Comparison of ENCODE assay signal across 15 cellular contexts in the genomic region with DNA sequence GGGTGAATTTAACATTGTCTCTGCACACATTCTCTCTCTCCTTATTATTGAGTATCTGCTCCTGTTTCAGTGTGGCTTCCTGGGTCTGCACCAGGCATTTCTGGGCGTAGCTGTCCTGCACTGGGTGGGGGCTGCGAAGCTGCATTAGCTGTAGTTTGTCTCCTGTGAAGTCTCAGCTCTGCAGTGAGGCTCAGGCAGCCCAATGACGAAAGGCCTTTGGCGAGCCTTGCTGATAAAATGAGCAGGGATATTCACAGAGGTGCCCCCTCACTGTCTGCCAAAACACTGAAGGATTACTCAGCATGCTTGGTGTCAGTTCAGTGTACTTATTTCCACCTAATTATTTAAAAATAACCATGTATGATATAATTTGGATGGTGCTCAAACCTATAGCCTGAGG.
DNase-seq lines count a peak whose midpoint lies in the region; ATAC-seq, FAIRE-seq and TF ChIP-seq lines count a peak whose summit lies in the region.
"Had no signal": no experiment of that assay in that cellular context is flagged by ENCODE, and none has a peak within 500 bp of the region (broad histone marks: within the 10 kb centered on the region; RNA-seq: fewer than 3 reads in every experiment).

No MANE protein-coding gene starts in this region.

- H3K27ac ChIP-seq in K562 (ENCODE audit: extremely low read depth, low read depth, low read length) (no peak overlapping the region), heart right ventricle (peak overlapping the region; percentile 50 to 86 (median 77)), neuronal stem cell (replicated peaks; ENCODE audit: low read length) (no peak overlapping the region)
- H3K27ac ChIP-seq: lower lobe of right lung, upper lobe of right lung had no signal

- no TSS peak for BruUV-seq in K562 (replicated peaks; lab: Mats Ljungman, UMichigan)

- no peak overlapping the region for H3K4ac ChIP-seq in neuronal stem cell (ENCODE audit: low read length)

- peak; percentile 20 for DNase-seq in EH (ENCODE audit: low read depth)
- no peak for DNase-seq in K562 (ENCODE audit: extremely low read depth in 1 of 4, low spot score in 3 of 4)
- DNase-seq in heart right ventricle, result peak; percentile 55 to 67
- no peak for DNase-seq in neuronal stem cell (ENCODE audit: low spot score)
- no peak for DNase-seq in mucosa of descending colon
- no peak for DNase-seq in NCI-H345 treated with DMSO at 0.1 percent for 48 hours (lab: John Stamatoyannopoulos, UW; ENCODE audit: unreplicated experiment)
- no peak for DNase-seq in COR-L47 (lab: John Stamatoyannopoulos, UW)
- DNase-seq in activated CD4-positive, alpha-beta T cell treated with anti-CD3 and anti-CD28 coated beads for 1 hour, result no peak
- DNase-seq: activated CD4-positive, CD25-positive, alpha-beta regulatory T cell; CD4-positive, alpha-beta T cell; DND-41; lower lobe of right lung; NCI-H146; T-helper 17 cell; upper lobe of right lung had no signal

- WGBS in K562 (ENCODE audit: insufficient coverage, low coverage, missing lambda C conversion rate), result 1% methylated on average over 4 of the region's 4 CpGs
- 27 to 45% methylated on average over 4 of the region's 4 CpGs for WGBS in heart right ventricle, 2 donors
- WGBS in neuronal stem cell (ENCODE audit: extremely low coverage in 2 of 2, insufficient read length in 2 of 2, insufficient replicate concordance in 1 of 2), 2 donors, result no CpG with 5 or more reads among the region's 4 CpGs

- in situ Hi-C loops in K562 (cut with MboI), result no loop called here

- H3K9ac ChIP-seq in K562 (ENCODE audit: insufficient read depth in 1 of 2, low read depth in 2 of 2, low read length in 2 of 2) (no peak overlapping the region), neuronal stem cell (ENCODE audit: low read depth, low read length, poor library complexity) (no peak overlapping the region)

- intact Hi-C loops in K562 (cut with micrococcal nuclease), result no loop called here
- intact Hi-C loops in heart right ventricle (cut with DNase I), result loop anchor here in 1 of 10 donors (5.0 kb wide), 1 partner anchor 37 kb away; no protein-coding TSS in a partner anchor
- intact Hi-C loops in mucosa of descending colon (cut with DNase I, micrococcal nuclease), result no loop called here

- H3K9me3 ChIP-seq in K562 (replicated peaks; ENCODE audit: control insufficient read depth, insufficient read depth, low read depth, low read length) (no peaks in the 10 kb centered on the region), heart right ventricle (no peaks in the 10 kb centered on the region), neuronal stem cell (replicated peaks in 1 of 2; ENCODE audit: control insufficient read depth in 2 of 2, insufficient read depth in 1 of 2, low read depth in 1 of 2, low read length in 2 of 2) (no peaks in the 10 kb centered on the region), mucosa of descending colon (no peaks in the 10 kb centered on the region)
- H3K9me3 ChIP-seq: lower lobe of right lung, upper lobe of right lung had no signal

- no peaks in the 10 kb centered on the region for H3K79me2 ChIP-seq in K562 (ENCODE audit: control insufficient read depth, insufficient read depth, low read length)

- H2BK15ac ChIP-seq in neuronal stem cell (ENCODE audit: low read length), result no peak overlapping the region

- POLR2A ChIA-PET in K562 (lab: Yijun Ruan, JAX), result no interaction called here

- H2BK120ac ChIP-seq in neuronal stem cell (ENCODE audit: low read depth, low read length), result no peak overlapping the region

- no peaks in the 10 kb centered on the region for H3K9me1 ChIP-seq in K562 (ENCODE audit: control insufficient read depth, insufficient read depth, low read length)

- H3K4me2 ChIP-seq in K562 (ENCODE audit: insufficient read depth, low read length) (no peak overlapping the region), neuronal stem cell (ENCODE audit: insufficient read depth, low read length, poor library complexity, severe bottlenecking) (no peak overlapping the region)

- no peaks in the 10 kb centered on the region for H3K79me1 ChIP-seq in neuronal stem cell (ENCODE audit: low read depth, low read length)

- no peak for FAIRE-seq in K562 (lab: Jason Lieb, UNC)

- no peak overlapping the region for H3K4me3 ChIP-seq in K562
- H3K4me3 ChIP-seq in heart right ventricle, result no peak overlapping the region
- H3K4me3 ChIP-seq in neuronal stem cell (ENCODE audit: low read length in 2 of 2), result no peak overlapping the region
- H3K4me3 ChIP-seq in mucosa of descending colon, result no peak overlapping the region
- H3K4me3 ChIP-seq: lower lobe of right lung, upper lobe of right lung had no signal

- H3K36me3 ChIP-seq in K562 (ENCODE audit: control insufficient read depth, insufficient read depth, low read length) (no peaks in the 10 kb centered on the region), heart right ventricle (no peaks in the 10 kb centered on the region), neuronal stem cell (replicated peaks in 1 of 2; ENCODE audit: control insufficient read depth in 2 of 2, insufficient read depth in 2 of 2, low read length in 2 of 2) (no peaks in the 10 kb centered on the region), mucosa of descending colon (ENCODE audit: low read depth) (no peaks in the 10 kb centered on the region)
- H3K36me3 ChIP-seq: lower lobe of right lung, upper lobe of right lung had no signal

- no peak overlapping the region for H2BK5ac ChIP-seq in neuronal stem cell (ENCODE audit: low read length)

- H4K8ac ChIP-seq in neuronal stem cell (ENCODE audit: low read depth, low read length), result no peak overlapping the region

- no peak for TF ChIP-seq RAD21 in K562 (CRISPR knock-in tag; conservative IDR thresholded peaks at IDR 0.05 in 1 of 2, IDR thresholded peaks at IDR 0.05 in 1 of 2)

- no peak for TF ChIP-seq EP300 in K562 (IDR thresholded peaks at IDR 0.05; ENCODE audit: low read length)

- H3K14ac ChIP-seq in neuronal stem cell (ENCODE audit: low read length), result no peak overlapping the region

- no peak overlapping the region for H3K18ac ChIP-seq in neuronal stem cell (ENCODE audit: low read length)

- H3K23ac ChIP-seq in neuronal stem cell (ENCODE audit: low read depth, low read length, poor library complexity), result no peak overlapping the region

- no peak overlapping the region for H4K91ac ChIP-seq in neuronal stem cell (ENCODE audit: low read depth, low read length, poor library complexity)

- no peaks in the 10 kb centered on the region for H4K20me1 ChIP-seq in K562 (replicated peaks; ENCODE audit: control insufficient read depth, insufficient read depth, low read length)

- H3K4me1 ChIP-seq in K562 (replicated peaks in 1 of 2; ENCODE audit: control insufficient read depth in 2 of 2, insufficient read depth in 2 of 2, low read length in 2 of 2), result no peaks in the 10 kb centered on the region
- H3K4me1 ChIP-seq in heart right ventricle, result peaks cover 4 to 39% (median 16%) of the 10 kb centered on the region in 9 donors
- peaks cover 2 to 4% of the 10 kb centered on the region in 2 donors for H3K4me1 ChIP-seq in neuronal stem cell (ENCODE audit: control insufficient read depth in 2 of 2, insufficient read depth in 1 of 2, low read depth in 1 of 2, low read length in 2 of 2)
- H3K4me1 ChIP-seq in mucosa of descending colon (ENCODE audit: low read depth), result no peaks in the 10 kb centered on the region
- H3K4me1 ChIP-seq: lower lobe of right lung, upper lobe of right lung had no signal

- no peak overlapping the region for H2BK12ac ChIP-seq in neuronal stem cell (ENCODE audit: low read length)

- TF ChIP-seq CTCF in K562 (IDR thresholded peaks at IDR 0.05 in 2 of 3, conservative IDR thresholded peaks at IDR 0.05 in 1 of 3; ENCODE audit: insufficient read depth in 2 of 3, low read depth in 1 of 3, low read length in 3 of 3), result no peak
- no peak for TF ChIP-seq CTCF in heart right ventricle (IDR thresholded peaks at IDR 0.05)
- TF ChIP-seq CTCF in mucosa of descending colon (IDR thresholded peaks at IDR 0.05), result no peak

- H2AK5ac ChIP-seq in neuronal stem cell (ENCODE audit: low read depth, low read length), result no peak overlapping the region

- CTCF ChIA-PET in K562 (lab: Yijun Ruan, JAX; ENCODE audit: low intra/inter-chr PET ratio), result no interaction called here

- peaks cover 33 to 43% of the 10 kb centered on the region in 2 experiments for H3K27me3 ChIP-seq in K562 (ENCODE audit: control insufficient read depth in 2 of 2, insufficient read depth in 2 of 2, low read length in 2 of 2)
- H3K27me3 ChIP-seq in heart right ventricle, result no peaks in the 10 kb centered on the region
- no peaks in the 10 kb centered on the region for H3K27me3 ChIP-seq in neuronal stem cell (ENCODE audit: control insufficient read depth in 3 of 3, insufficient read depth in 3 of 3, low read depth in 1 of 3, low read length in 3 of 3)
- H3K27me3 ChIP-seq: upper lobe of right lung had no signal

- ATAC-seq in K562 (peak; percentile 49; the same call in 2 of the 3 replicates), heart right ventricle (peak; percentile 57 to 92 (median 84)), mucosa of descending colon (no peak)
- ATAC-seq: lower lobe of right lung, T-helper 17 cell, upper lobe of right lung had no signal

- H2AFZ ChIP-seq in K562 (ENCODE audit: low read depth, low read length) (no peak overlapping the region), neuronal stem cell (ENCODE audit: low read length) (peak overlapping the region; percentile 46)

- no peak for TF ChIP-seq POLR2A in K562 (conservative IDR thresholded peaks at IDR 0.05)

TF ChIP-seq in K562, 482 proteins besides CTCF, POLR2A, EP300 and RAD21:
- TF ChIP-seq WHSC1 (IDR thresholded peaks at IDR 0.05; ENCODE audit: low read length) (no peak), SP1 (CRISPR knock-in tag; IDR thresholded peaks at IDR 0.05) (no peak), SMAD1 (IDR thresholded peaks at IDR 0.05; ENCODE audit: low read depth, low read length, partially characterized antibody) (no peak), KAT2B (IDR thresholded peaks at IDR 0.05; ENCODE audit: low read depth, low read length) (no peak), HLTF (IDR thresholded peaks at IDR 0.05) (no peak)

Comparison
In these comparisons a context has a peak if more than half of its experiments do, and no peak if none do; other contexts are left out.
1. DNase-seq: peak in EH (single experiment) and heart right ventricle (2 of 2); none in K562 (0 of 4), neuronal stem cell (single experiment), mucosa of descending colon (0 of 3), NCI-H345 treated with DMSO at 0.1 percent for 48 hours (single experiment), COR-L47 (single experiment) and activated CD4-positive, alpha-beta T cell treated with anti-CD3 and anti-CD28 coated beads for 1 hour (single experiment).
2. H3K27ac ChIP-seq: peak in heart right ventricle (10 of 10); none in K562 (single experiment) and neuronal stem cell (single experiment).